In the genomic region with DNA sequence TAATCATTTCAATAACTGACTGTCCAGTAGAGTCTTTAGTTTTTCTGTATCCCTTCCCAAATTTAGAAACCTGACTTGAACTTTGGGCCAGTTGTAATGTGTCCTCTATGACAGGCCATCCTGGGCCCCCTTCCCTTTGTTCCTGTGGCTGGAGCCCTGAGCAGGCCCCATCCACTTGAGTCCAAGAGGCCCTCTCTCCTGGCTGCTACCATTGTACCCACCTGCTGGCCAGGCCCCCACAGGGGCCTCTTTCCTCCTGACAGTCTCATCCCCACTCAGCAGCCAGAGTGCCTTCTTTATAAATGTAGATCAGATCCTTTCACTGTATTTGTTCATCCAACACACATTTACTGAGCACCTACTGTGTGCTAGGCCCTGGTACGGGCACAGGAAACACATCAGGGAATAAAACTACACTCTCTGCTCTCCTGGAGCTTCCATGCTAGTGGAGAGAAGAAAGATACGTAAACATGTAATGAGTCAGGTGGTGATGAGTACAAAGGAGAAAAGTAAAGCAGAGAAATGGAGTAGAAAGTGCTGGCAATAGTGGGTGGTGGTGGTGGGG, we compare ENCODE assay signal across 27 cellular contexts. TPM values are rescaled to one million over a fixed set of nuclear protein-coding genes. Genes with fewer than 3 reads are reported as not detected.
A peak's percentile ranks its signal among the peaks of the same experiment; 100 is the strongest.
DNase-seq lines count a peak whose midpoint lies in the region; ATAC-seq, FAIRE-seq and TF ChIP-seq lines count a peak whose summit lies in the region.
"Had no signal": no experiment of that assay in that cellular context is flagged by ENCODE, and none has a peak within 500 bp of the region (broad histone marks: within the 10 kb centered on the region; RNA-seq: fewer than 3 reads in every experiment).

No MANE protein-coding gene starts in this region.

- H4K20me1 ChIP-seq in K562 (replicated peaks; ENCODE audit: control insufficient read depth, insufficient read depth, low read length) = peaks cover under 1% of the 10 kb centered on the region; the same call in 1 of the 2 replicates

- no peaks in the 10 kb centered on the region for H3K36me3 ChIP-seq in K562 (ENCODE audit: control insufficient read depth, insufficient read depth, low read length)
- H3K36me3 ChIP-seq in esophagus squamous epithelium = no peaks in the 10 kb centered on the region
- H3K36me3 ChIP-seq: BE2C, heart right ventricle, left lung, right atrium auricular region had no signal

- H3K9me3 ChIP-seq in K562 (replicated peaks; ENCODE audit: control insufficient read depth, insufficient read depth, low read depth, low read length) = peaks cover 1% of the 10 kb centered on the region; the same call in 1 of the 2 replicates
- no peaks in the 10 kb centered on the region for H3K9me3 ChIP-seq in esophagus squamous epithelium
- H3K9me3 ChIP-seq: BE2C, heart right ventricle, left lung, right atrium auricular region had no signal

- intact Hi-C loops in activated CD8-positive, alpha-beta T cell treated with anti-CD3 and anti-CD28 coated beads for 36 hours (cut with micrococcal nuclease) = loop anchor here (10.0 kb wide), 1 partner anchor 75 kb away; no protein-coding TSS in a partner anchor
- intact Hi-C loops in K562 (cut with micrococcal nuclease) = no loop called here
- intact Hi-C loops in esophagus squamous epithelium (cut with DNase I) = loop anchor here (10.0 kb wide), 1 partner anchor 65 kb away; no protein-coding TSS in a partner anchor

- H3K9me3 Mint-ChIP-seq in activated CD8-positive, alpha-beta T cell treated with anti-CD3 and anti-CD28 coated beads, Interleukin-2, amount 10 ng/mL, durations not matched to agents 7 days and 5 days (ENCODE audit: insufficient read depth) = no peaks in the 10 kb centered on the region
- no peaks in the 10 kb centered on the region for H3K9me3 Mint-ChIP-seq in activated CD8-positive, alpha-beta T cell treated with anti-CD3 and anti-CD28 coated beads for 36 hours
- peaks cover 2% of the 10 kb centered on the region for H3K9me3 Mint-ChIP-seq in nephron progenitor cell

- H3K27ac ChIP-seq in K562 (ENCODE audit: extremely low read depth, low read depth, low read length) (no peak overlapping the region), esophagus squamous epithelium (no peak overlapping the region)
- H3K27ac ChIP-seq: heart right ventricle, left lung had no signal

- peak overlapping the region; percentile 9 for H3K27ac Mint-ChIP-seq in activated CD8-positive, alpha-beta T cell treated with anti-CD3 and anti-CD28 coated beads, Interleukin-2, amount 10 ng/mL, durations not matched to agents 7 days and 5 days
- no peak overlapping the region for H3K27ac Mint-ChIP-seq in activated CD8-positive, alpha-beta T cell treated with anti-CD3 and anti-CD28 coated beads for 36 hours
- H3K27ac Mint-ChIP-seq in nephron progenitor cell = no peak overlapping the region

- peaks cover 22% of the 10 kb centered on the region for H3K79me2 ChIP-seq in K562 (ENCODE audit: control insufficient read depth, insufficient read depth, low read length)

- H3K27me3 ChIP-seq in K562 (ENCODE audit: control insufficient read depth in 2 of 2, insufficient read depth in 2 of 2, low read length in 2 of 2) (no peaks in the 10 kb centered on the region), esophagus squamous epithelium (no peaks in the 10 kb centered on the region)
- H3K27me3 ChIP-seq: BE2C, right atrium auricular region had no signal

- CTCF ChIA-PET in activated CD8-positive, alpha-beta T cell treated with anti-CD3 and anti-CD28 coated beads, Interleukin-2, amount 10 ng/mL, durations not matched to agents 7 days and 5 days (lab: Charles Lee) = no interaction called here
- CTCF ChIA-PET in activated CD8-positive, alpha-beta T cell treated with anti-CD3 and anti-CD28 coated beads for 36 hours (lab: Charles Lee) = interaction anchor here (1.2 to 2.5 kb wide), 4 partner anchors 12 to 74 kb away, joined by 3 to 17 read pairs (median 10); no protein-coding TSS in a partner anchor
- CTCF ChIA-PET in K562 (lab: Yijun Ruan, JAX; ENCODE audit: low intra/inter-chr PET ratio) = no interaction called here

- H3K9ac ChIP-seq in K562 (ENCODE audit: insufficient read depth in 1 of 2, low read depth in 2 of 2, low read length in 2 of 2) = no peak overlapping the region

- no peaks in the 10 kb centered on the region for H3K9me1 ChIP-seq in K562 (ENCODE audit: control insufficient read depth, insufficient read depth, low read length)

- TF ChIP-seq POLR2A in K562 (conservative IDR thresholded peaks at IDR 0.05) (no peak), esophagus squamous epithelium (IDR thresholded peaks at IDR 0.05) (no peak)

- FAIRE-seq in K562 (lab: Jason Lieb, UNC) = no peak
- FAIRE-seq: A204.1, bronchial epithelial cell, D721Med, endothelial cell of umbilical vein had no signal

- TF ChIP-seq CTCF in activated CD8-positive, alpha-beta T cell treated with anti-CD3 and anti-CD28 coated beads for 36 hours (IDR thresholded peaks at IDR 0.05) = no peak
- TF ChIP-seq CTCF in K562 (IDR thresholded peaks at IDR 0.05 in 2 of 3, conservative IDR thresholded peaks at IDR 0.05 in 1 of 3; ENCODE audit: insufficient read depth in 2 of 3, low read depth in 1 of 3, low read length in 3 of 3) (no peak), nephron progenitor cell (IDR thresholded peaks at IDR 0.05) (no peak), esophagus squamous epithelium (IDR thresholded peaks at IDR 0.05) (no peak)

- no peaks in the 10 kb centered on the region for H3K27me3 Mint-ChIP-seq in activated CD8-positive, alpha-beta T cell treated with anti-CD3 and anti-CD28 coated beads, Interleukin-2, amount 10 ng/mL, durations not matched to agents 7 days and 5 days (ENCODE audit: low read depth)
- no peaks in the 10 kb centered on the region for H3K27me3 Mint-ChIP-seq in activated CD8-positive, alpha-beta T cell treated with anti-CD3 and anti-CD28 coated beads for 36 hours
- peaks cover 4% of the 10 kb centered on the region for H3K27me3 Mint-ChIP-seq in nephron progenitor cell (ENCODE audit: low read depth, poor library complexity)

- no peak overlapping the region for H3K4me3 Mint-ChIP-seq in activated CD8-positive, alpha-beta T cell treated with anti-CD3 and anti-CD28 coated beads, Interleukin-2, amount 10 ng/mL, durations not matched to agents 7 days and 5 days
- H3K4me3 Mint-ChIP-seq in activated CD8-positive, alpha-beta T cell treated with anti-CD3 and anti-CD28 coated beads for 36 hours = no peak overlapping the region
- peak overlapping the region; percentile 1 for H3K4me3 Mint-ChIP-seq in nephron progenitor cell

- no peak for TF ChIP-seq EP300 in K562 (IDR thresholded peaks at IDR 0.05; ENCODE audit: low read length)

- no peak for DNase-seq in activated CD8-positive, alpha-beta T cell treated with anti-CD3 and anti-CD28 coated beads, Interleukin-2, amount 10 ng/mL, durations not matched to agents 7 days and 5 days
- DNase-seq in activated CD8-positive, alpha-beta T cell treated with anti-CD3 and anti-CD28 coated beads for 36 hours = no peak
- DNase-seq in ELR (ENCODE audit: low read depth) (peak; percentile 22), K562 (ENCODE audit: extremely low read depth in 1 of 4, low spot score in 3 of 4) (no peak), nephron progenitor cell (no peak), esophagus squamous epithelium (lab: John Stamatoyannopoulos, UW) (no peak), 8988T (no peak), DMS153 treated with DMSO at 0.1 percent for 48 hours (lab: John Stamatoyannopoulos, UW; ENCODE audit: unreplicated experiment) (no peak)
- DNase-seq: activated CD4-positive, CD25-positive, alpha-beta regulatory T cell; BE2C; GDM1; GOT3; heart right ventricle; Karpas-422; left lung; NCI-H187 treated with DMSO at 0.1 percent for 48 hours; NCI-H345; nucleus accumbens; stimulated activated CD4-positive, alpha-beta T cell treated with anti-CD3 and anti-CD28 coated beads, Interleukin-12 subunit alpha, Interleukin-12 subunit beta, amount 100 ng/mL, for 4 hours; stimulated activated CD8-positive, alpha-beta memory T cell treated with anti-CD3 and anti-CD28 coated beads, Interleukin-4, amount 100 ng/mL, for 48 hours; T-helper 9 cell had no signal

- H3K4me2 ChIP-seq in K562 (ENCODE audit: insufficient read depth, low read length) = no peak overlapping the region

- no peak overlapping the region for H2AFZ ChIP-seq in K562 (ENCODE audit: low read depth, low read length)

- in situ Hi-C loops in K562 (cut with MboI) = no loop called here

- H3K4me1 Mint-ChIP-seq in activated CD8-positive, alpha-beta T cell treated with anti-CD3 and anti-CD28 coated beads, Interleukin-2, amount 10 ng/mL, durations not matched to agents 7 days and 5 days (ENCODE audit: low read depth) = peaks cover 57% of the 10 kb centered on the region
- peaks cover 13% of the 10 kb centered on the region for H3K4me1 Mint-ChIP-seq in activated CD8-positive, alpha-beta T cell treated with anti-CD3 and anti-CD28 coated beads for 36 hours (ENCODE audit: low read depth)
- peaks cover 37% of the 10 kb centered on the region for H3K4me1 Mint-ChIP-seq in nephron progenitor cell

- WGBS in K562 (ENCODE audit: insufficient coverage, low coverage, missing lambda C conversion rate) = 72% methylated on average over 2 of the region's 2 CpGs
- WGBS in esophagus squamous epithelium, 2 donors = 87 to 94% methylated on average over 2 of the region's 2 CpGs

- TF ChIP-seq RAD21 in K562 (CRISPR knock-in tag; conservative IDR thresholded peaks at IDR 0.05 in 1 of 2, IDR thresholded peaks at IDR 0.05 in 1 of 2) = no peak

- H3K4me3 ChIP-seq in K562 = no peak overlapping the region
- no peak overlapping the region for H3K4me3 ChIP-seq in esophagus squamous epithelium
- H3K4me3 ChIP-seq: heart right ventricle, left lung, right atrium auricular region had no signal

- ATAC-seq in activated CD8-positive, alpha-beta T cell treated with anti-CD3 and anti-CD28 coated beads, Interleukin-2, amount 10 ng/mL, durations not matched to agents 7 days and 5 days = no peak
- no peak for ATAC-seq in activated CD8-positive, alpha-beta T cell treated with anti-CD3 and anti-CD28 coated beads for 36 hours
- ATAC-seq in K562 = no peak
- ATAC-seq: heart right ventricle, left lung, SK-N-SH treated with all-trans-retinoic acid at 6 μM for 48 hours had no signal

- POLR2A ChIA-PET in activated CD8-positive, alpha-beta T cell treated with anti-CD3 and anti-CD28 coated beads, Interleukin-2, amount 10 ng/mL, durations not matched to agents 7 days and 5 days (lab: Charles Lee) = interaction anchor here (1.0 kb wide), 1 partner anchor 11 kb away, joined by 3 read pairs; no protein-coding TSS in a partner anchor
- POLR2A ChIA-PET in activated CD8-positive, alpha-beta T cell treated with anti-CD3 and anti-CD28 coated beads for 36 hours (lab: Charles Lee) = no interaction called here
- POLR2A ChIA-PET in K562 (lab: Yijun Ruan, JAX) = interaction anchor here (1.4 to 2.0 kb wide), 2 partner anchors 17 to 38 kb away, joined by 4 to 12 read pairs; partner anchors contain the start of gene C11orf24

- H3K4me1 ChIP-seq in K562 (replicated peaks in 1 of 2; ENCODE audit: control insufficient read depth in 2 of 2, insufficient read depth in 2 of 2, low read length in 2 of 2) (peaks cover 2 to 30% of the 10 kb centered on the region in 2 experiments; a peak in 3 of 5 replicates), esophagus squamous epithelium (peaks cover 7 to 26% (median 20%) of the 10 kb centered on the region in 3 donors)

- H3K36me3 Mint-ChIP-seq in activated CD8-positive, alpha-beta T cell treated with anti-CD3 and anti-CD28 coated beads, Interleukin-2, amount 10 ng/mL, durations not matched to agents 7 days and 5 days (ENCODE audit: low read depth) = peaks cover 8% of the 10 kb centered on the region
- H3K36me3 Mint-ChIP-seq in activated CD8-positive, alpha-beta T cell treated with anti-CD3 and anti-CD28 coated beads for 36 hours (ENCODE audit: low read depth) = no peaks in the 10 kb centered on the region
- no peaks in the 10 kb centered on the region for H3K36me3 Mint-ChIP-seq in nephron progenitor cell (ENCODE audit: low read depth)

- BruUV-seq in K562 (replicated peaks; lab: Mats Ljungman, UMichigan) = no TSS peak

RNA-seq across cellular contexts. Expression of gene LRP5, which starts 2.7 kb away (rescaled TPM):
- total RNA-seq in activated CD8-positive, alpha-beta T cell treated with anti-CD3 and anti-CD28 coated beads, Interleukin-2, amount 10 ng/mL, durations not matched to agents 7 days and 5 days = 10 to 100 TPM; 37.1 to 46.3 TPM
- total RNA-seq in activated CD8-positive, alpha-beta T cell treated with anti-CD3 and anti-CD28 coated beads for 36 hours = 10 to 100 TPM; 10.5 to 15.3 TPM
- total RNA-seq in K562 (2011; cell fraction: chromatin; rRNA removed; ENCODE audit: low replicate concordance) = 28.3 and 69.8 TPM in 2 replicates
- total RNA-seq in K562 (2011; cell fraction: nucleolus; rRNA removed) = 63.7 and 66.6 TPM in 2 replicates
- total RNA-seq in K562 (2011; cell fraction: nucleoplasm; rRNA removed) = 37.9 and 42.2 TPM in 2 replicates
- total RNA-seq in K562 (2014; rRNA removed) (14.9 and 23.8 TPM in 2 replicates), K562 (2014; rRNA removed; fragmentation: Illumina TruSeq; extraction: Trizol) (2.1 and 3.1 TPM in 2 replicates), K562 (2015; rRNA removed; fragmentation: Illumina TruSeq; extraction: Trizol) (13.6 and 15.3 TPM in 2 replicates), K562 (2021) (43.1 and 44.2 TPM in 2 replicates), esophagus squamous epithelium (10 to 100 TPM; 13.7 to 24.0 (median 20.9) TPM)
- polyA plus RNA-seq in K562 (2011; rRNA removed) (5.1 and 11.0 TPM in 2 replicates), K562 (2014; fragmentation: Illumina TruSeq; extraction: Trizol) (13.5 and 28.2 TPM in 2 replicates), K562 (2014; fragmentation: Nextera tagmentation; extraction: Ambion mirVana) (under 1 TPM; 0.48 to 0.63 TPM), K562 (2014; rRNA removed) (16.1 and 17.6 TPM in 2 replicates)
- polyA plus RNA-seq in K562 (2011; cell fraction: cytosol; rRNA removed) = 9.1 and 15.7 TPM in 2 replicates
- 16.9 and 36.4 TPM in 2 replicates for polyA plus RNA-seq in K562 (2011; cell fraction: nucleus; rRNA removed)
- polyA plus RNA-seq in K562 (2012) = 24.9 and 36.3 TPM in 2 replicates
- 7.7 and 11.3 TPM in 2 replicates for polyA minus RNA-seq in K562 (2011; rRNA and poly(A)+ RNA removed)
- polyA minus RNA-seq in K562 (2011; cell fraction: cytosol; rRNA and poly(A)+ RNA removed) = 21.3 and 34.5 TPM in 2 replicates
- 24.4 and 27.9 TPM in 2 replicates for polyA minus RNA-seq in K562 (2011; cell fraction: nucleus; rRNA and poly(A)+ RNA removed)

RNA-seq across cellular contexts. Expression of gene C11orf24, which starts 37.9 kb away (rescaled TPM):
- total RNA-seq in activated CD8-positive, alpha-beta T cell treated with anti-CD3 and anti-CD28 coated beads, Interleukin-2, amount 10 ng/mL, durations not matched to agents 7 days and 5 days = 10 to 100 TPM; 29.2 to 30.0 TPM
- total RNA-seq in activated CD8-positive, alpha-beta T cell treated with anti-CD3 and anti-CD28 coated beads for 36 hours = 10 to 100 TPM; 38.0 to 40.7 TPM
- 53.7 and 91.3 TPM in 2 replicates for total RNA-seq in K562 (2011; cell fraction: chromatin; rRNA removed; ENCODE audit: low replicate concordance)
- total RNA-seq in K562 (2011; cell fraction: nucleolus; rRNA removed) = 78.4 and 79.7 TPM in 2 replicates
- 73.5 and 93.0 TPM in 2 replicates for total RNA-seq in K562 (2011; cell fraction: nucleoplasm; rRNA removed)
- 50.5 and 57.6 TPM in 2 replicates for total RNA-seq in K562 (2014; rRNA removed)
- total RNA-seq in K562 (2014; rRNA removed; fragmentation: Illumina TruSeq; extraction: Trizol) = 30.2 and 30.8 TPM in 2 replicates
- total RNA-seq in K562 (2015; rRNA removed; fragmentation: Illumina TruSeq; extraction: Trizol) = 31.7 and 32.5 TPM in 2 replicates
- total RNA-seq in K562 (2021) = 64.9 and 66.0 TPM in 2 replicates
- polyA plus RNA-seq in K562 (2011; rRNA removed) = 23.6 and 34.9 TPM in 2 replicates
- 42.1 and 76.0 TPM in 2 replicates for polyA plus RNA-seq in K562 (2011; cell fraction: cytosol; rRNA removed)
- polyA plus RNA-seq in K562 (2011; cell fraction: nucleus; rRNA removed) = 53.0 and 81.1 TPM in 2 replicates
- 38.0 and 127 TPM in 2 replicates for polyA plus RNA-seq in K562 (2012)
- polyA plus RNA-seq in K562 (2014; fragmentation: Illumina TruSeq; extraction: Trizol) = 47.0 and 49.5 TPM in 2 replicates
- 1 to 10 TPM; 2.0 to 4.4 TPM for polyA plus RNA-seq in K562 (2014; fragmentation: Nextera tagmentation; extraction: Ambion mirVana)
- 52.5 and 65.2 TPM in 2 replicates for polyA plus RNA-seq in K562 (2014; rRNA removed)
- polyA minus RNA-seq in K562 (2011; rRNA and poly(A)+ RNA removed) = 22.4 and 23.0 TPM in 2 replicates
- polyA minus RNA-seq in K562 (2011; cell fraction: cytosol; rRNA and poly(A)+ RNA removed) = 27.9 and 31.7 TPM in 2 replicates
- 25.2 and 34.9 TPM in 2 replicates for polyA minus RNA-seq in K562 (2011; cell fraction: nucleus; rRNA and poly(A)+ RNA removed)
- total RNA-seq in esophagus squamous epithelium = 10 to 100 TPM; 11.4 to 23.3 (median 12.6) TPM
